In the genomic region with DNA sequence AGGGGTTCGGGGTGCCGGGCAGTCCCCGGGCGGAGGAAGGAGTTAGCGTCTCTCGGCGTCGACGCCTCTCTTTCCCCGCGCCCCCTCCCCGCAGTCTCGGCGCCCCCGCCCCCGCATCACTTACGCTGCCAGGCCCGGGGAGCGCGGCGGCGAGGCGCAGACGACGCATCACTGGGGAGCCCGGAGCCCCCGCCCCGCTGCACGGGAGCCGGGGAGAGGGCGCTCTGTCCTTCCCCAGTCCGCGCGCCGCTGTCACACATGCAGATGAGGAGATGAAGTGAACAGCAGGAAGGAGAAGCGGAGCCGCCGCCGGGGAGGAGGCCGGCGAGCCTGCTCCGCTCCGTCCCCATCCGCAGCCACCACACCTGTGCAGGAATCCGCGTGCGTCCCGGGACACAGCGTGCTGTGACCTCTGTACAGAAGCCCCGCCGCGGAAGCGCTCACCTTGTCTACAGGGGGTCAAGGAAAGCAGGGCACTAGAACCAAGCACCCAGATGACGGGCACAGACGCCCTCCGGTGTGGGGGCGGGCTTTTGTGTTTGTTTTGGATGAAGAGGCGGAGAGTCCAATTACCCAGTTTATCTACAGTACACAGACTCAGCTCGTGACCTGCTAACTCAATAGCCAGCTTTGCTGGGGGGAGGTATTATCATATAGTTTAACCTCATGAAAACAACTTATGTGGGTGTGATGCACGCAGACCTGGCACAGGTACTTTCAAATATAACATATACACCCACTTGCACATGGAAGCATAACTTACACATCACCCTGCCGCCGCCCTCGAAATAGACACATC, we compare ENCODE assay signal across 9 cellular contexts. TPM values are rescaled to one million over a fixed set of nuclear protein-coding genes. Genes with fewer than 3 reads are reported as not detected.
A peak's percentile ranks its signal among the peaks of the same experiment; 100 is the strongest.
DNase-seq lines count a peak whose midpoint lies in the region; ATAC-seq and TF ChIP-seq lines count a peak whose summit lies in the region.
"Had no signal": no experiment of that assay in that cellular context is flagged by ENCODE, and none has a peak within 500 bp of the region (broad histone marks: within the 10 kb centered on the region; RNA-seq: fewer than 3 reads in every experiment).

No MANE protein-coding gene starts in this region.

- intact Hi-C loops in activated CD8-positive, alpha-beta T cell treated with anti-CD3 and anti-CD28 coated beads for 36 hours (cut with micrococcal nuclease): no loop called here
- intact Hi-C loops in naive thymus-derived CD4-positive, alpha-beta T cell (cut with micrococcal nuclease): no loop called here

- peaks cover 0 to 8% of the 10 kb centered on the region in 2 donors for H3K27me3 ChIP-seq in naive thymus-derived CD4-positive, alpha-beta T cell (ENCODE audit: control insufficient read depth in 2 of 2, insufficient read depth in 2 of 2, low read length in 2 of 2)
- H3K27me3 ChIP-seq in thymus (ENCODE audit: control insufficient read depth, insufficient read depth): peaks cover 36% of the 10 kb centered on the region

- ATAC-seq in activated CD8-positive, alpha-beta T cell treated with anti-CD3 and anti-CD28 coated beads for 36 hours: peak; percentile 77
- peak; percentile 80 for ATAC-seq in effector memory CD8-positive, alpha-beta T cell (replicated peaks)
- peak; percentile 81 for ATAC-seq in naive thymus-derived CD4-positive, alpha-beta T cell
- ATAC-seq in HG02938 (IDR thresholded peaks at IDR 0.05; ENCODE audit: unreplicated experiment): no peak

- H3K9me3 Mint-ChIP-seq in activated CD8-positive, alpha-beta T cell treated with anti-CD3 and anti-CD28 coated beads for 36 hours: no peaks in the 10 kb centered on the region
- H3K9me3 Mint-ChIP-seq in effector memory CD8-positive, alpha-beta T cell: no peaks in the 10 kb centered on the region
- no peaks in the 10 kb centered on the region for H3K9me3 Mint-ChIP-seq in naive thymus-derived CD4-positive, alpha-beta T cell

- POLR2A ChIA-PET in activated CD8-positive, alpha-beta T cell treated with anti-CD3 and anti-CD28 coated beads for 36 hours (lab: Charles Lee): no interaction called here
- POLR2A ChIA-PET in naive thymus-derived CD4-positive, alpha-beta T cell (lab: Charles Lee): no interaction called here

- DNase-seq in NCI-H1436 (lab: John Stamatoyannopoulos, UW) (peak; percentile 51), NCI-H1436 treated with DMSO at 0.1 percent for 48 hours (lab: John Stamatoyannopoulos, UW) (no peak), SIG-M5 treated with dmso at 0.1 percent for 504 hours (lab: John Stamatoyannopoulos, UW; ENCODE audit: unreplicated experiment) (no peak)
- DNase-seq in activated CD8-positive, alpha-beta T cell treated with anti-CD3 and anti-CD28 coated beads for 36 hours: peak; percentile 65
- peak; percentile 24 to 32 (median 25) for DNase-seq in effector memory CD8-positive, alpha-beta T cell
- peak; percentile 30 to 63 (median 46) for DNase-seq in naive thymus-derived CD4-positive, alpha-beta T cell

- H3K4me3 Mint-ChIP-seq in activated CD8-positive, alpha-beta T cell treated with anti-CD3 and anti-CD28 coated beads for 36 hours: peak overlapping the region; percentile 35
- peak overlapping the region; percentile 76 to 79 for H3K4me3 Mint-ChIP-seq in effector memory CD8-positive, alpha-beta T cell
- peak overlapping the region; percentile 58 to 83 (median 76) for H3K4me3 Mint-ChIP-seq in naive thymus-derived CD4-positive, alpha-beta T cell

- no peak for TF ChIP-seq CTCF in activated CD8-positive, alpha-beta T cell treated with anti-CD3 and anti-CD28 coated beads for 36 hours (IDR thresholded peaks at IDR 0.05)

- H3K9me3 ChIP-seq in naive thymus-derived CD4-positive, alpha-beta T cell (ENCODE audit: control insufficient read depth in 2 of 3, low read length in 3 of 3): no peaks in the 10 kb centered on the region
- no peaks in the 10 kb centered on the region for H3K9me3 ChIP-seq in thymus (ENCODE audit: control insufficient read depth)

- CTCF ChIA-PET in activated CD8-positive, alpha-beta T cell treated with anti-CD3 and anti-CD28 coated beads for 36 hours (lab: Charles Lee): interaction anchor here (1.3 to 3.6 kb wide), 4 partner anchors 9 to 143 kb away, joined by 4 to 23 read pairs (median 5); no protein-coding TSS in a partner anchor
- CTCF ChIA-PET in naive thymus-derived CD4-positive, alpha-beta T cell (lab: Charles Lee): no interaction called here

- peak overlapping the region; percentile 36 for H3K4me3 ChIP-seq in naive thymus-derived CD4-positive, alpha-beta T cell (ENCODE audit: low read length)
- H3K4me3 ChIP-seq in thymus (ENCODE audit: low read length): peak overlapping the region; percentile 30
- H3K4me3 ChIP-seq: BLaER1 treated with 17β-estradiol and CSF1 and Interleukin-3, amounts not matched to agents 10 nM and 100 nM had no signal

- H3K36me3 Mint-ChIP-seq in activated CD8-positive, alpha-beta T cell treated with anti-CD3 and anti-CD28 coated beads for 36 hours (ENCODE audit: low read depth): no peaks in the 10 kb centered on the region
- H3K36me3 Mint-ChIP-seq in effector memory CD8-positive, alpha-beta T cell (ENCODE audit: insufficient read depth): no peaks in the 10 kb centered on the region
- H3K36me3 Mint-ChIP-seq in naive thymus-derived CD4-positive, alpha-beta T cell: no peaks in the 10 kb centered on the region

- peaks cover 42% of the 10 kb centered on the region for H3K27me3 Mint-ChIP-seq in activated CD8-positive, alpha-beta T cell treated with anti-CD3 and anti-CD28 coated beads for 36 hours
- H3K27me3 Mint-ChIP-seq in effector memory CD8-positive, alpha-beta T cell: peaks cover 52 to 75% of the 10 kb centered on the region in 2 donors
- peaks cover 38 to 82% (median 46%) of the 10 kb centered on the region in 5 donors for H3K27me3 Mint-ChIP-seq in naive thymus-derived CD4-positive, alpha-beta T cell

- H3K4me1 Mint-ChIP-seq in activated CD8-positive, alpha-beta T cell treated with anti-CD3 and anti-CD28 coated beads for 36 hours (ENCODE audit: low read depth): peaks cover 12% of the 10 kb centered on the region
- peaks cover 11 to 12% of the 10 kb centered on the region in 2 donors for H3K4me1 Mint-ChIP-seq in effector memory CD8-positive, alpha-beta T cell (ENCODE audit: low read depth in 2 of 2)
- peaks cover 4 to 14% (median 10%) of the 10 kb centered on the region in 7 donors for H3K4me1 Mint-ChIP-seq in naive thymus-derived CD4-positive, alpha-beta T cell

- 10% methylated on average over 63 of the region's 63 CpGs for WGBS in thymus

- no peak overlapping the region for H3K27ac Mint-ChIP-seq in activated CD8-positive, alpha-beta T cell treated with anti-CD3 and anti-CD28 coated beads for 36 hours
- no peak overlapping the region for H3K27ac Mint-ChIP-seq in effector memory CD8-positive, alpha-beta T cell
- no peak overlapping the region for H3K27ac Mint-ChIP-seq in naive thymus-derived CD4-positive, alpha-beta T cell

- H3K27ac ChIP-seq in naive thymus-derived CD4-positive, alpha-beta T cell (ENCODE audit: low read depth, low read length): no peak overlapping the region
- no peak overlapping the region for H3K27ac ChIP-seq in thymus (ENCODE audit: low read depth)
- H3K27ac ChIP-seq: BLaER1 treated with 17β-estradiol and CSF1 and Interleukin-3, amounts not matched to agents 10 nM and 100 nM had no signal

- peaks cover 0 to 6% of the 10 kb centered on the region in 2 donors for H3K4me1 ChIP-seq in naive thymus-derived CD4-positive, alpha-beta T cell (ENCODE audit: control insufficient read depth in 2 of 2, insufficient read depth in 2 of 2, low read length in 2 of 2)
- H3K4me1 ChIP-seq in thymus (ENCODE audit: control insufficient read depth, insufficient read depth, low read length): no peaks in the 10 kb centered on the region

- H3K36me3 ChIP-seq in naive thymus-derived CD4-positive, alpha-beta T cell (ENCODE audit: control insufficient read depth in 2 of 3, insufficient read depth in 3 of 3, low read length in 3 of 3): no peaks in the 10 kb centered on the region
- no peaks in the 10 kb centered on the region for H3K36me3 ChIP-seq in thymus (ENCODE audit: control insufficient read depth, insufficient read depth)
- H3K36me3 ChIP-seq: BLaER1 treated with 17β-estradiol and CSF1 and Interleukin-3, amounts not matched to agents 10 nM and 100 nM had no signal

RNA-seq across cellular contexts. Expression of a gene that starts 12.5 kb away (rescaled TPM):
- total RNA-seq in activated CD8-positive, alpha-beta T cell treated with anti-CD3 and anti-CD28 coated beads for 36 hours: not detected
- not detected for total RNA-seq in naive thymus-derived CD4-positive, alpha-beta T cell
- not detected for polyA plus RNA-seq in naive thymus-derived CD4-positive, alpha-beta T cell
- 0.50 TPM for polyA plus RNA-seq in thymus

RNA-seq across cellular contexts. Expression of a gene that starts 22.7 kb away (rescaled TPM):
- total RNA-seq in activated CD8-positive, alpha-beta T cell treated with anti-CD3 and anti-CD28 coated beads for 36 hours: 1 to 10 TPM; 1.9 TPM
- 10 to 100 TPM in 4 of 5 experiments, 1 to 10 TPM in 1; 9.1 to 57.8 (median 23.0) TPM for total RNA-seq in naive thymus-derived CD4-positive, alpha-beta T cell
- polyA plus RNA-seq in naive thymus-derived CD4-positive, alpha-beta T cell: 10 to 100 TPM; 40.7 to 85.5 TPM
- polyA plus RNA-seq in thymus: 4.0 TPM

Comparison
In these comparisons a context has a peak if more than half of its experiments do, and no peak if none do; other contexts are left out.
1. DNase-seq: peak in NCI-H1436 (single experiment), activated CD8-positive, alpha-beta T cell treated with anti-CD3 and anti-CD28 coated beads for 36 hours (single experiment), effector memory CD8-positive, alpha-beta T cell (3 of 3) and naive thymus-derived CD4-positive, alpha-beta T cell (9 of 9); none in NCI-H1436 treated with DMSO at 0.1 percent for 48 hours (single experiment) and SIG-M5 treated with dmso at 0.1 percent for 504 hours (single experiment).
2. Peak in every context shown above with its lines, with median percentiles within 50 percentile points of each other: H3K4me3 Mint-ChIP-seq.